34 cellular contexts compared by ENCODE assay signal in the genomic region with DNA sequence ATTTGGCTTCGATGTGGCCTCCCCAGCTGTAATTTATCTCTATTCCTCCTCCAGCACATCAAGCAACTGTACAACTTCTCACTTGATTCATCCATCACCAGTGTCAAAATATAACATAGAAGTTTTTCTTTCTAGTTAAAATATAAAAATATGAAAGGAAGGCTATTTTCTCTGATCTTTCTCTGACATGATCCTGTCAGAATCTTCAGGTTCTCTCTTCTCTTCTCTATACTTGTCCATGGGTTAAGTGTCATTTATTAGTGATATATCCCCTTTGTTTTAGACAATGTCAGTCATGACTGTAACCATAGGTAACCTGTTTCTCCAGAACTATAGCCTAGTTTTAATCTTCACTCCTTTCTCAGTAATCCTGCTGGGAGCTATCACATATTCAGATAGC.
"Had no signal": no experiment of that assay in that cellular context is flagged by ENCODE, and none has a peak within 500 bp of the region (broad histone marks: within the 10 kb centered on the region; RNA-seq: fewer than 3 reads in every experiment).

No MANE protein-coding gene starts in this region.

- H3K4me2 ChIP-seq: KMS-11 had no signal

- H3K36me3 ChIP-seq: MG63 had no signal

- H3K4me3 ChIP-seq: MG63 had no signal

- H3K27me3 ChIP-seq: MG63 had no signal

- H3K9me3 ChIP-seq: MG63 had no signal

- H3K27ac ChIP-seq: KMS-11 had no signal

- DNase-seq: Karpas-422, Kasumi-1, KG1, MG63, MM.1S, MV-4-11, NCI-H1048, NCI-H1092, NCI-H1092 treated with DMSO at 0.1 percent for 48 hours, NCI-H1105, NCI-H1105 treated with DMSO at 0.1 percent for 48 hours, NCI-H1417, NCI-H1417 treated with DMSO at 0.1 percent for 48 hours, NCI-H1436, NCI-H1436 treated with DMSO at 0.1 percent for 48 hours, NCI-H146, NCI-H1694, NCI-H1694 treated with DMSO at 0.1 percent for 48 hours, NCI-H187, NCI-H187 treated with DMSO at 0.1 percent for 48 hours, NCI-H1930, NCI-H2029, NCI-H2029 treated with DMSO at 0.1 percent for 48 hours, NCI-H2081, NCI-H2081 treated with DMSO at 0.1 percent for 48 hours, NCI-H2107, NCI-H2171, NCI-H2171 treated with DMSO at 0.1 percent for 48 hours, NCI-H2227 treated with DMSO at 0.1 percent for 48 hours, NCI-H226, NCI-H345, NCI-H446, NCI-H446 treated with DMSO at 0.1 percent for 48 hours had no signal

- H3K9ac ChIP-seq: KMS-11 had no signal
